ENCODE assay signal across 16 cellular contexts in the genomic region with DNA sequence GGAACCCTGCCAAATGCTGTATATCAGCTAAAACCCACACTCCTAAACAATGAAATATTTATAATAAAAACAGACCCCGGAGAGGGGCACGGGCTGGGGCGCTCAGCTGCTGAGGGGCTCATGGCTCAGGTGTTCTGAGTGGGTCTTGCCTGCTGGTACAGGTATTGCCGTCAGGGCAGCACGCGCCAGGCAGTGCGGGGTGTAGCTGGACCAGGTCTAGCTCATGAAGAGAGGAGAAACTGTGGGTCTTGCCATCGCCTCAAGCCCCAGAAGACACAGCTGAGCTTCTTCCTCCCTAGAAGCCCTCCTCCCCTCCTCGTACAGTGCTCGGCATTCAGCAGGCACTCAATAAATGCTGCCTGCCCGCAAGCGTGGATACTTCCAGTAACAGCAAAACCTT.
DNase-seq lines count a peak whose midpoint lies in the region; TF ChIP-seq lines count a peak whose summit lies in the region.
"Had no signal": no experiment of that assay in that cellular context is flagged by ENCODE, and none has a peak within 500 bp of the region (broad histone marks: within the 10 kb centered on the region; RNA-seq: fewer than 3 reads in every experiment).

No MANE protein-coding gene starts in this region.

- H2BK12ac ChIP-seq in H9 (ENCODE audit: insufficient read length, low read depth, low read length), result no peak overlapping the region

- H3K4me2 ChIP-seq in H9 (ENCODE audit: insufficient read depth, insufficient read length, low read length) (no peak overlapping the region), Karpas-422 (ENCODE audit: low read depth, low read length, poor library complexity, severe bottlenecking) (no peak overlapping the region)
- H3K4me2 ChIP-seq: BLaER1 had no signal

- WGBS in H9 (ENCODE audit: extremely low coverage, insufficient read length, low lambda C conversion rate), result no CpG with 5 or more reads among the region's 12 CpGs
- WGBS in esophagus muscularis mucosa, result 90% methylated on average over 12 of the region's 12 CpGs

- no peak overlapping the region for H3K27ac Mint-ChIP-seq in H9
- H3K27ac Mint-ChIP-seq in osteocyte (ENCODE audit: unreplicated experiment), result no peak overlapping the region
- H3K27ac Mint-ChIP-seq: B cell; CD4-positive, CD25-positive, alpha-beta regulatory T cell; CD8-positive, alpha-beta T cell had no signal

- no peak overlapping the region for H4K8ac ChIP-seq in H9 (replicated peaks; ENCODE audit: insufficient read length, low read depth, low read length)

- no peak overlapping the region for H3K56ac ChIP-seq in H9 (ENCODE audit: insufficient read length, low read depth, low read length)

- no peak overlapping the region for H2BK5ac ChIP-seq in H9 (ENCODE audit: insufficient read length, low read length)

- H3K27ac ChIP-seq in H9 (ENCODE audit: insufficient read length, low read depth, low read length) (no peak overlapping the region), Karpas-422 (ENCODE audit: low read length) (no peak overlapping the region), esophagus muscularis mucosa (replicated peaks in 1 of 4) (no peak overlapping the region)
- H3K27ac ChIP-seq: BLaER1, C4-2B had no signal

- H3K4me3 Mint-ChIP-seq in H9 (no peak overlapping the region), osteocyte (ENCODE audit: unreplicated experiment) (no peak overlapping the region)
- H3K4me3 Mint-ChIP-seq: B cell; CD4-positive, CD25-positive, alpha-beta regulatory T cell; CD8-positive, alpha-beta T cell had no signal

- no peaks in the 10 kb centered on the region for H3K9me2 ChIP-seq in Karpas-422 (replicated peaks; ENCODE audit: insufficient read depth, low read length)

- intact Hi-C loops in esophagus muscularis mucosa (cut with DNase I) (no loop called here), posterior vena cava (cut with DNase I) (no loop called here)

- DNase-seq in H9, result peak; percentile 14
- DNase-seq in Karpas-422, result peak; percentile 34
- DNase-seq in esophagus muscularis mucosa (ENCODE audit: extremely low spot score), result peak; percentile 84
- peak; percentile 78 for DNase-seq in osteocyte (ENCODE audit: extremely low spot score, unreplicated experiment)
- DNase-seq in posterior vena cava (ENCODE audit: low spot score), result no peak
- no peak for DNase-seq in AG08395 (ENCODE audit: low spot score)
- DNase-seq: Caco-2; CD4-positive, CD25-positive, alpha-beta regulatory T cell; CD8-positive, alpha-beta T cell; DMS153; DND-41; GOT3; HCEC 1CT had no signal

- H3K27me3 ChIP-seq in H9 (ENCODE audit: insufficient read depth, low read length), result no peaks in the 10 kb centered on the region
- H3K27me3 ChIP-seq in Karpas-422 (ENCODE audit: low read length), result no peaks in the 10 kb centered on the region
- peaks cover 0 to 47% (median 0%) of the 10 kb centered on the region in 4 donors for H3K27me3 ChIP-seq in esophagus muscularis mucosa
- H3K27me3 ChIP-seq: BLaER1 had no signal

- TF ChIP-seq CTCF in H9 (conservative IDR thresholded peaks at IDR 0.05) (no peak), esophagus muscularis mucosa (IDR thresholded peaks at IDR 0.05) (no peak), osteocyte (IDR thresholded peaks at IDR 0.05) (no peak)

- no peak overlapping the region for H3T11ph ChIP-seq in H9 (ENCODE audit: low read length)

- H3K36me3 ChIP-seq in Karpas-422 (ENCODE audit: insufficient read depth, low read length) (no peaks in the 10 kb centered on the region), esophagus muscularis mucosa (no peaks in the 10 kb centered on the region)
- H3K36me3 ChIP-seq: BLaER1 had no signal

- no peak overlapping the region for H3K9ac ChIP-seq in H9 (ENCODE audit: extremely low read depth, insufficient read length, low read length)
- no peak overlapping the region for H3K9ac ChIP-seq in Karpas-422 (ENCODE audit: low read length)
- H3K9ac ChIP-seq: BLaER1 had no signal

- H2BK120ac ChIP-seq in H9 (ENCODE audit: low read depth, low read length, poor library complexity, severe bottlenecking), result no peak overlapping the region

- peaks cover 3% of the 10 kb centered on the region for H3K27me3 Mint-ChIP-seq in H9 (ENCODE audit: low read depth)
- H3K27me3 Mint-ChIP-seq in osteocyte (ENCODE audit: unreplicated experiment), result no peaks in the 10 kb centered on the region
- H3K27me3 Mint-ChIP-seq: B cell had no signal

- H4K20me1 ChIP-seq in H9 (ENCODE audit: control insufficient read depth, insufficient read depth, insufficient read length), result no peaks in the 10 kb centered on the region
- H4K20me1 ChIP-seq in Karpas-422 (ENCODE audit: insufficient read depth, low read depth, low read length), result no peaks in the 10 kb centered on the region
- H4K20me1 ChIP-seq: BLaER1 had no signal

- H3K36me3 Mint-ChIP-seq in H9 (ENCODE audit: insufficient read depth in 1 of 3, low read depth in 3 of 3) (no peaks in the 10 kb centered on the region; a peak in 2 of 7 replicates), osteocyte (ENCODE audit: unreplicated experiment) (no peaks in the 10 kb centered on the region)
- H3K36me3 Mint-ChIP-seq: CD4-positive, CD25-positive, alpha-beta regulatory T cell; CD8-positive, alpha-beta T cell had no signal

- H4K5ac ChIP-seq in H9 (ENCODE audit: insufficient read length, low read depth, low read length), result no peak overlapping the region

- no peak overlapping the region for H3K14ac ChIP-seq in H9 (ENCODE audit: insufficient read depth, low read length)

- H3K4me1 Mint-ChIP-seq in H9, result peaks cover 0 to 6% of the 10 kb centered on the region in 2 experiments; a peak in 1 of 4 replicates
- no peaks in the 10 kb centered on the region for H3K4me1 Mint-ChIP-seq in osteocyte (ENCODE audit: unreplicated experiment)
- H3K4me1 Mint-ChIP-seq: B cell; CD4-positive, CD25-positive, alpha-beta regulatory T cell had no signal

- no peak overlapping the region for H4K91ac ChIP-seq in H9 (ENCODE audit: insufficient read length, low read depth, low read length)

- H2AFZ ChIP-seq in H9 (ENCODE audit: low read length), result no peak overlapping the region
- H2AFZ ChIP-seq in Karpas-422 (ENCODE audit: low read length), result no peak overlapping the region

- H2BK20ac ChIP-seq in H9 (ENCODE audit: low read depth, low read length, poor library complexity, severe bottlenecking), result no peak overlapping the region

- H2AK5ac ChIP-seq in H9 (ENCODE audit: insufficient read length, low read length), result no peak overlapping the region

- H3K9me3 Mint-ChIP-seq in H9 (peaks cover 0 to 3% of the 10 kb centered on the region in 2 experiments; a peak in 4 of 5 replicates), osteocyte (ENCODE audit: unreplicated experiment) (peaks cover 6% of the 10 kb centered on the region)
- H3K9me3 Mint-ChIP-seq: CD4-positive, CD25-positive, alpha-beta regulatory T cell; CD8-positive, alpha-beta T cell had no signal

- no peak overlapping the region for H2BK15ac ChIP-seq in H9 (ENCODE audit: low read depth, low read length)

- H3K23me2 ChIP-seq in H9 (ENCODE audit: insufficient read length, low read depth, low read length, poor library complexity, severe bottlenecking), result no peaks in the 10 kb centered on the region

- no peak for TF ChIP-seq POLR2A in esophagus muscularis mucosa (IDR thresholded peaks at IDR 0.05; ENCODE audit: low read depth)

- H3K79me2 ChIP-seq in H9 (ENCODE audit: insufficient read depth, low read length) (no peaks in the 10 kb centered on the region), Karpas-422 (ENCODE audit: low read length) (no peaks in the 10 kb centered on the region)

- H3K4me3 ChIP-seq in Karpas-422 (ENCODE audit: low read length) (no peak overlapping the region), esophagus muscularis mucosa (no peak overlapping the region)
- H3K4me3 ChIP-seq: BLaER1 had no signal

- H3K9me3 ChIP-seq in H9 (ENCODE audit: control insufficient read depth, low read depth, low read length) (no peaks in the 10 kb centered on the region), Karpas-422 (ENCODE audit: low read length) (no peaks in the 10 kb centered on the region), esophagus muscularis mucosa (peaks cover 0 to 14% (median 6%) of the 10 kb centered on the region in 4 donors)
- H3K9me3 ChIP-seq: BLaER1, Caco-2 had no signal

- no peaks in the 10 kb centered on the region for H3K79me1 ChIP-seq in H9 (ENCODE audit: insufficient read depth, low read depth, low read length, poor library complexity, severe bottlenecking)

- H3K4ac ChIP-seq in H9 (ENCODE audit: low read depth, low read length), result no peak overlapping the region

- no peak for TF ChIP-seq EP300 in esophagus muscularis mucosa (IDR thresholded peaks at IDR 0.05)

- H3K4me1 ChIP-seq in H9 (ENCODE audit: insufficient read depth, low read length) (no peaks in the 10 kb centered on the region), Karpas-422 (ENCODE audit: low read length) (peaks cover 19% of the 10 kb centered on the region), esophagus muscularis mucosa (no peaks in the 10 kb centered on the region)
- H3K4me1 ChIP-seq: BLaER1, Caco-2 had no signal

- no peak overlapping the region for H3K23ac ChIP-seq in H9 (ENCODE audit: insufficient read length, low read depth, low read length)

- H3K18ac ChIP-seq in H9 (ENCODE audit: insufficient read length, low read depth, low read length), result no peak overlapping the region

Comparison
In these comparisons a context has a peak if more than half of its experiments do, and no peak if none do; other contexts are left out.
1. DNase-seq: peak in H9 (single experiment), Karpas-422 (single experiment), esophagus muscularis mucosa (single experiment) and osteocyte (single experiment); none in posterior vena cava (single experiment) and AG08395 (single experiment).